Comparison of ENCODE assay signal across 27 cellular contexts in genomic region chr17:38552343-38552742, GRCh38. TPM values are rescaled to one million over a fixed set of nuclear protein-coding genes. Genes with fewer than 3 reads are reported as not detected.
"Had no signal": no experiment of that assay in that cellular context is flagged by ENCODE, and none has a peak within 500 bp of the region (broad histone marks: within the 10 kb centered on the region; RNA-seq: fewer than 3 reads in every experiment).

No MANE protein-coding gene starts in this region.

- H3K36me3 ChIP-seq: esophagus squamous epithelium, gastrocnemius medialis, heart right ventricle, left lung, lower lobe of right lung had no signal

- FAIRE-seq: colon, endometrium, islet of Langerhans, keratinocyte had no signal

- DNase-seq: dermis blood vessel endothelial cell; dorsolateral prefrontal cortex; effector CD4-positive, alpha-beta T cell; effector memory CD4-positive, alpha-beta T cell; erythroblast; esophagus squamous epithelium; foreskin fibroblast; foreskin melanocyte; gastrocnemius medialis; glutamatergic neuron; head of caudate nucleus; heart right ventricle; hippocampal formation; left cardiac atrium; left lung; left ventricle myocardium superior; lower lobe of right lung; mesenchymal stem cell; mucosa of descending colon had no signal

- H3K9me3 ChIP-seq: esophagus squamous epithelium, gastrocnemius medialis, heart right ventricle, left lung, lower lobe of right lung, mucosa of descending colon had no signal

- H3K27ac ChIP-seq: coronary artery, epithelial cell of prostate, esophagus squamous epithelium, gastrocnemius medialis, heart right ventricle, left lung, lower lobe of right lung had no signal

- ATAC-seq: esophagus mucosa, gastrocnemius medialis, heart right ventricle, left cardiac atrium, left lung, left ventricle myocardium superior, lower lobe of right lung, mucosa of descending colon had no signal

- H3K4me3 ChIP-seq: coronary artery, dorsolateral prefrontal cortex, esophagus squamous epithelium, gastrocnemius medialis, heart right ventricle, left lung, lower lobe of right lung, mucosa of descending colon had no signal

- H3K27me3 ChIP-seq: dorsolateral prefrontal cortex, gastrocnemius medialis had no signal

RNA-seq across cellular contexts. Expression of gene SRCIN1, which starts 53.4 kb away (rescaled TPM):
- total RNA-seq: glomerular endothelial cell had no signal
